Comparison of ENCODE assay signal across 3 cellular contexts in genomic region chr18:30634249-30634648, GRCh38.
TF ChIP-seq lines count a peak whose summit lies in the region.

No MANE protein-coding gene starts in this region.

TF ChIP-seq in A549, 52 proteins besides CTCF, POLR2A, EP300 and RAD21:
- TF ChIP-seq MAFK (IDR thresholded peaks at IDR 0.05; ENCODE audit: partially characterized antibody) (peak; percentile 57), GATA3 (IDR thresholded peaks at IDR 0.05; ENCODE audit: borderline replicate concordance) (no peak)

TF ChIP-seq in IMR-90, 13 proteins besides CTCF, POLR2A, EP300 and RAD21:
- TF ChIP-seq FOS (IDR thresholded peaks at IDR 0.05; ENCODE audit: low read depth, low read length), result no peak
- TF ChIP-seq MAFK (IDR thresholded peaks at IDR 0.05; ENCODE audit: low read depth, low read length), result peak; percentile 88

TF ChIP-seq in H1, 55 proteins besides CTCF, POLR2A, EP300 and RAD21 (continued from another document):
- TF ChIP-seq CHD1 (IDR thresholded peaks at IDR 0.05; ENCODE audit: low read depth, low read length) (no peak), YY1 (IDR thresholded peaks at IDR 0.05; ENCODE audit: low read depth, low read length) (no peak), MAFK (IDR thresholded peaks at IDR 0.05; ENCODE audit: low read depth, low read length) (peak; percentile 38; the same call in 1 of the 2 replicates)
